7 cellular contexts compared by ENCODE assay signal in the genomic region with DNA sequence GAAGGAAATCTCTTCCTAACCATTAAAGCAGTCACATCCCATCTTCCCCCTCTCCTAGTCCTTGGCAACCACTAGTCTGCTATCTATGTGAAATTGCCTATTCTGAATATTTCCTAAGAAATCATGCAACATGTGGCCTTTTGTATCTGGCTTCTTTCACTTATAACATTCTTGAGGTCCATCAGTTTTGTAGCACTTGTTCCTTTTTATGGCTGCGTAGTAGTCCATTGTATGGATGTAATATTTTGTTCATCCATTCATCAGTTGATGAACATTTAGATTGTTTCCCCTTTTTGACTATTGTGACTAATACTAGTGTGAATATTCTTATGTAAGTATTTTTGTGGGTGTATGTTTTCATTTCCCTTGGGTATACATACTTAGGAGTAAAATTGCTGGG.
DNase-seq lines count a peak whose midpoint lies in the region; ATAC-seq and TF ChIP-seq lines count a peak whose summit lies in the region.
"Not testable (repeated sequence)": the region's sequence is repeated elsewhere in the genome, so short reads cannot be mapped to it uniquely, and the experiment has no call there.

No MANE protein-coding gene starts in this region.

- not testable (repeated sequence) for H3K79me2 ChIP-seq in OCI-LY7 (ENCODE audit: insufficient read depth, low read depth, low read length)

- H3K9me3 Mint-ChIP-seq in Caco-2 (ENCODE audit: unreplicated experiment); activated CD4-positive, alpha-beta T cell treated with anti-CD3 and anti-CD28 coated beads for 36 hours (ENCODE audit: low read depth); activated T-cell treated with anti-CD3 and anti-CD28 coated beads, Interleukin-2, amount 50 U/mL, for 72 hours; activated naive CD8-positive, alpha-beta T cell treated with anti-CD3 and anti-CD28 coated beads, Interleukin-2, amount 50 U/mL, for 24 hours; stimulated activated memory B cell treated with anti-CD40 and anti-IgM and Interleukin-4, amounts not matched to agents 10 μg/mL and 1 μg/mL and 100 μg/mL, for 72 hours: not testable (repeated sequence)
- peaks cover 0 to 43% (median 2%) of the 10 kb centered on the region in 6 donors for H3K9me3 Mint-ChIP-seq in immature natural killer cell

- not testable (repeated sequence) for H3K27me3 Mint-ChIP-seq in Caco-2 (ENCODE audit: insufficient read depth, unreplicated experiment); activated CD4-positive, alpha-beta T cell treated with anti-CD3 and anti-CD28 coated beads for 36 hours; activated T-cell treated with anti-CD3 and anti-CD28 coated beads, Interleukin-2, amount 50 U/mL, for 72 hours (ENCODE audit: low read depth); activated naive CD8-positive, alpha-beta T cell treated with anti-CD3 and anti-CD28 coated beads, Interleukin-2, amount 50 U/mL, for 24 hours; stimulated activated memory B cell treated with anti-CD40 and anti-IgM and Interleukin-4, amounts not matched to agents 10 μg/mL and 1 μg/mL and 100 μg/mL, for 72 hours
- peaks cover 0 to 12% (median 4%) of the 10 kb centered on the region in 3 donors for H3K27me3 Mint-ChIP-seq in immature natural killer cell (ENCODE audit: low read depth in 3 of 3)

- intact Hi-C loops in Caco-2 (cut with micrococcal nuclease; ENCODE audit: unreplicated experiment); OCI-LY7 (cut with micrococcal nuclease; ENCODE audit: unreplicated experiment): not testable (repeated sequence)
- intact Hi-C loops in activated CD4-positive, alpha-beta T cell treated with anti-CD3 and anti-CD28 coated beads for 36 hours (cut with DNase I, micrococcal nuclease): loop anchor here in 1 of 2 experiments (5.0 kb wide), 1 partner anchor 96 kb away; no protein-coding TSS in a partner anchor

- CTCF ChIA-PET in Caco-2 (lab: Charles Lee); OCI-LY7 (lab: Charles Lee; ENCODE audit: unreplicated experiment); activated CD4-positive, alpha-beta T cell treated with anti-CD3 and anti-CD28 coated beads for 36 hours (lab: Charles Lee): not testable (repeated sequence)

- not testable (repeated sequence) for H3K9me2 ChIP-seq in OCI-LY7 (ENCODE audit: insufficient read depth, low read length)

- H2AFZ ChIP-seq in OCI-LY7 (ENCODE audit: low read length): not testable (repeated sequence)

- not testable (repeated sequence) for H3K27ac Mint-ChIP-seq in Caco-2 (ENCODE audit: unreplicated experiment); activated CD4-positive, alpha-beta T cell treated with anti-CD3 and anti-CD28 coated beads for 36 hours; activated naive CD8-positive, alpha-beta T cell treated with anti-CD3 and anti-CD28 coated beads, Interleukin-2, amount 50 U/mL, for 24 hours; stimulated activated memory B cell treated with anti-CD40 and anti-IgM and Interleukin-4, amounts not matched to agents 10 μg/mL and 1 μg/mL and 100 μg/mL, for 72 hours
- H3K27ac Mint-ChIP-seq in activated T-cell treated with anti-CD3 and anti-CD28 coated beads, Interleukin-2, amount 50 U/mL, for 72 hours: peak overlapping the region; percentile 46
- peak overlapping the region in 2 of 6 donors; percentile 74 to 76 for H3K27ac Mint-ChIP-seq in immature natural killer cell

- H4K20me1 ChIP-seq in OCI-LY7 (ENCODE audit: insufficient read depth, low read length): not testable (repeated sequence)

- H3K27ac ChIP-seq in OCI-LY7 (ENCODE audit: low read depth, low read length, poor library complexity, severe bottlenecking): not testable (repeated sequence)

- not testable (repeated sequence) for H3K4me1 ChIP-seq in Caco-2; OCI-LY7 (ENCODE audit: insufficient read depth, low read length, poor library complexity, severe bottlenecking)

- not testable (repeated sequence) for H3K4me3 ChIP-seq in Caco-2 (ENCODE audit: low read depth, low read length); OCI-LY7 (ENCODE audit: low read depth, low read length, poor library complexity, severe bottlenecking)

- H3K4me1 Mint-ChIP-seq in Caco-2 (ENCODE audit: low read depth, unreplicated experiment) (peaks cover 13% of the 10 kb centered on the region), immature natural killer cell (peaks cover 48 to 67% of the 10 kb centered on the region in 2 donors)
- H3K4me1 Mint-ChIP-seq in activated CD4-positive, alpha-beta T cell treated with anti-CD3 and anti-CD28 coated beads for 36 hours: peaks cover 39% of the 10 kb centered on the region
- H3K4me1 Mint-ChIP-seq in activated T-cell treated with anti-CD3 and anti-CD28 coated beads, Interleukin-2, amount 50 U/mL, for 72 hours (ENCODE audit: low read depth): peaks cover 48% of the 10 kb centered on the region
- H3K4me1 Mint-ChIP-seq in activated naive CD8-positive, alpha-beta T cell treated with anti-CD3 and anti-CD28 coated beads, Interleukin-2, amount 50 U/mL, for 24 hours: peaks cover 52% of the 10 kb centered on the region
- peaks cover 42% of the 10 kb centered on the region for H3K4me1 Mint-ChIP-seq in stimulated activated memory B cell treated with anti-CD40 and anti-IgM and Interleukin-4, amounts not matched to agents 10 μg/mL and 1 μg/mL and 100 μg/mL, for 72 hours

- H3K36me3 Mint-ChIP-seq in Caco-2 (ENCODE audit: insufficient read depth, unreplicated experiment): peaks cover 12% of the 10 kb centered on the region
- H3K36me3 Mint-ChIP-seq in activated CD4-positive, alpha-beta T cell treated with anti-CD3 and anti-CD28 coated beads for 36 hours (ENCODE audit: low read depth): peaks cover 13% of the 10 kb centered on the region
- H3K36me3 Mint-ChIP-seq in activated T-cell treated with anti-CD3 and anti-CD28 coated beads, Interleukin-2, amount 50 U/mL, for 72 hours (ENCODE audit: insufficient read depth in 2 of 2): peaks cover 9 to 16% of the 10 kb centered on the region in 2 donors
- H3K36me3 Mint-ChIP-seq in activated naive CD8-positive, alpha-beta T cell treated with anti-CD3 and anti-CD28 coated beads, Interleukin-2, amount 50 U/mL, for 24 hours (ENCODE audit: low read depth): peaks cover 17% of the 10 kb centered on the region
- H3K36me3 Mint-ChIP-seq in immature natural killer cell: not testable (repeated sequence)
- peaks cover 19% of the 10 kb centered on the region for H3K36me3 Mint-ChIP-seq in stimulated activated memory B cell treated with anti-CD40 and anti-IgM and Interleukin-4, amounts not matched to agents 10 μg/mL and 1 μg/mL and 100 μg/mL, for 72 hours

- ATAC-seq in activated CD4-positive, alpha-beta T cell treated with anti-CD3 and anti-CD28 coated beads for 36 hours; activated T-cell treated with anti-CD3 and anti-CD28 coated beads, Interleukin-2, amount 50 U/mL, for 72 hours (replicated peaks in 1 of 2); activated naive CD8-positive, alpha-beta T cell treated with anti-CD3 and anti-CD28 coated beads, Interleukin-2, amount 50 U/mL, for 24 hours; stimulated activated memory B cell treated with anti-CD40 and anti-IgM and Interleukin-4, amounts not matched to agents 10 μg/mL and 1 μg/mL and 100 μg/mL, for 72 hours: not testable (repeated sequence)

- H3K36me3 ChIP-seq in Caco-2 (ENCODE audit: control insufficient read depth, insufficient read depth, low read length); OCI-LY7 (ENCODE audit: insufficient read depth, low read length): not testable (repeated sequence)

- not testable (repeated sequence) for TF ChIP-seq CTCF in Caco-2 (IDR thresholded peaks at IDR 0.05; ENCODE audit: insufficient read depth in 1 of 2, low read depth in 1 of 2, low read length in 1 of 2, severe bottlenecking in 1 of 2, unreplicated experiment in 1 of 2); OCI-LY7 (conservative IDR thresholded peaks at IDR 0.05; ENCODE audit: low read length)

- not testable (repeated sequence) for H3K9me3 ChIP-seq in Caco-2; OCI-LY7 (ENCODE audit: low read length)

- not testable (repeated sequence) for DNase-seq in Caco-2; OCI-LY7 (ENCODE audit: low spot score); activated CD4-positive, alpha-beta T cell treated with anti-CD3 and anti-CD28 coated beads for 36 hours; activated T-cell treated with anti-CD3 and anti-CD28 coated beads, Interleukin-2, amount 50 U/mL, for 72 hours; activated naive CD8-positive, alpha-beta T cell treated with anti-CD3 and anti-CD28 coated beads, Interleukin-2, amount 50 U/mL, for 24 hours; immature natural killer cell

- H3K4me3 Mint-ChIP-seq in Caco-2 (ENCODE audit: unreplicated experiment) (peak overlapping the region; percentile 75), immature natural killer cell (peak overlapping the region in 3 of 5 donors; percentile 33 to 85 (median 50))
- peak overlapping the region; percentile 18 for H3K4me3 Mint-ChIP-seq in activated CD4-positive, alpha-beta T cell treated with anti-CD3 and anti-CD28 coated beads for 36 hours
- H3K4me3 Mint-ChIP-seq in activated T-cell treated with anti-CD3 and anti-CD28 coated beads, Interleukin-2, amount 50 U/mL, for 72 hours: peak overlapping the region; percentile 55 to 94
- peak overlapping the region; percentile 93 for H3K4me3 Mint-ChIP-seq in activated naive CD8-positive, alpha-beta T cell treated with anti-CD3 and anti-CD28 coated beads, Interleukin-2, amount 50 U/mL, for 24 hours
- H3K4me3 Mint-ChIP-seq in stimulated activated memory B cell treated with anti-CD40 and anti-IgM and Interleukin-4, amounts not matched to agents 10 μg/mL and 1 μg/mL and 100 μg/mL, for 72 hours: peak overlapping the region; percentile 58

- POLR2A ChIA-PET in Caco-2 (lab: Charles Lee); OCI-LY7 (lab: Charles Lee); activated CD4-positive, alpha-beta T cell treated with anti-CD3 and anti-CD28 coated beads for 36 hours (lab: Charles Lee): not testable (repeated sequence)

- not testable (repeated sequence) for BruUV-seq in Caco-2 (replicated peaks; lab: Mats Ljungman, UMichigan); OCI-LY7 (replicated peaks; lab: Mats Ljungman, UMichigan)

- H3K4me2 ChIP-seq in OCI-LY7 (ENCODE audit: low read length): peak overlapping the region; percentile 54

- not testable (repeated sequence) for H3K27me3 ChIP-seq in Caco-2 (replicated peaks; ENCODE audit: control insufficient read depth, insufficient read depth, low read length)

Comparison
In these comparisons a context has a peak if more than half of its experiments do, and no peak if none do; other contexts are left out.
1. H3K4me3 Mint-ChIP-seq: peak in every context shown above with its lines; median percentile 93 in activated naive CD8-positive, alpha-beta T cell treated with anti-CD3 and anti-CD28 coated beads, Interleukin-2, amount 50 U/mL, for 24 hours; 75 in Caco-2; 74 in activated T-cell treated with anti-CD3 and anti-CD28 coated beads, Interleukin-2, amount 50 U/mL, for 72 hours; 58 in stimulated activated memory B cell treated with anti-CD40 and anti-IgM and Interleukin-4, amounts not matched to agents 10 μg/mL and 1 μg/mL and 100 μg/mL, for 72 hours; 50 in immature natural killer cell; 18 in activated CD4-positive, alpha-beta T cell treated with anti-CD3 and anti-CD28 coated beads for 36 hours.